In genomic region chr1:244224487-244225430, GRCh38 we compare ENCODE assay signal across 15 cellular contexts.
DNase-seq lines count a peak whose midpoint lies in the region; ATAC-seq and TF ChIP-seq lines count a peak whose summit lies in the region.
"Had no signal": no experiment of that assay in that cellular context is flagged by ENCODE, and none has a peak within 500 bp of the region (broad histone marks: within the 10 kb centered on the region; RNA-seq: fewer than 3 reads in every experiment).

No MANE protein-coding gene starts in this region.

- H3K27ac Mint-ChIP-seq in activated CD4-positive, alpha-beta T cell treated with anti-CD3 and anti-CD28 coated beads, Interleukin-2, amount 10 ng/mL, durations not matched to agents 7 days and 5 days: no peak overlapping the region
- H3K27ac Mint-ChIP-seq: activated naive CD8-positive, alpha-beta T cell treated with anti-CD3 and anti-CD28 coated beads, Interleukin-2, amount 10 ng/mL, durations not matched to agents 7 days and 5 days had no signal

- ATAC-seq in left lung (peak; percentile 67), upper lobe of right lung (peak; percentile 76)
- ATAC-seq: Panc1 had no signal

- H3K27me3 Mint-ChIP-seq in activated CD4-positive, alpha-beta T cell treated with anti-CD3 and anti-CD28 coated beads, Interleukin-2, amount 10 ng/mL, durations not matched to agents 7 days and 5 days: peaks cover 3% of the 10 kb centered on the region

- H3K4me1 Mint-ChIP-seq in activated CD4-positive, alpha-beta T cell treated with anti-CD3 and anti-CD28 coated beads, Interleukin-2, amount 10 ng/mL, durations not matched to agents 7 days and 5 days: peaks cover 2% of the 10 kb centered on the region

- intact Hi-C loops in left lung (cut with DNase I) (no loop called here), upper lobe of right lung (cut with DNase I) (no loop called here)

- no peak overlapping the region for H3K9ac ChIP-seq in adipocyte (ENCODE audit: low read length)

- H3K9me3 ChIP-seq in adipocyte (ENCODE audit: control insufficient read depth, low read length) (no peaks in the 10 kb centered on the region), left lung (no peaks in the 10 kb centered on the region), upper lobe of right lung (no peaks in the 10 kb centered on the region)
- H3K9me3 ChIP-seq: esophagus squamous epithelium, thoracic aorta had no signal

- no peak overlapping the region for H3K4me3 Mint-ChIP-seq in activated CD4-positive, alpha-beta T cell treated with anti-CD3 and anti-CD28 coated beads, Interleukin-2, amount 10 ng/mL, durations not matched to agents 7 days and 5 days
- H3K4me3 Mint-ChIP-seq: activated naive CD8-positive, alpha-beta T cell treated with anti-CD3 and anti-CD28 coated beads, Interleukin-2, amount 10 ng/mL, durations not matched to agents 7 days and 5 days had no signal

- H3K36me3 ChIP-seq in adipocyte (ENCODE audit: control insufficient read depth, insufficient read depth, low read length, severe bottlenecking) (no peaks in the 10 kb centered on the region), left lung (no peaks in the 10 kb centered on the region), upper lobe of right lung (no peaks in the 10 kb centered on the region)
- H3K36me3 ChIP-seq: esophagus squamous epithelium, thoracic aorta had no signal

- CTCF ChIA-PET in activated CD4-positive, alpha-beta T cell treated with anti-CD3 and anti-CD28 coated beads, Interleukin-2, amount 10 ng/mL, durations not matched to agents 7 days and 5 days (lab: Charles Lee): interaction anchor here (1.0 kb wide), 1 partner anchor 14 kb away, joined by 3 read pairs; no protein-coding TSS in a partner anchor

- no peaks in the 10 kb centered on the region for H3K9me3 Mint-ChIP-seq in activated CD4-positive, alpha-beta T cell treated with anti-CD3 and anti-CD28 coated beads, Interleukin-2, amount 10 ng/mL, durations not matched to agents 7 days and 5 days
- H3K9me3 Mint-ChIP-seq: activated naive CD8-positive, alpha-beta T cell treated with anti-CD3 and anti-CD28 coated beads, Interleukin-2, amount 10 ng/mL, durations not matched to agents 7 days and 5 days had no signal

- peak; percentile 17 for DNase-seq in activated effector memory CD4-positive, alpha-beta T cell treated with anti-CD3 and anti-CD28 coated beads, Interleukin-2, amount 50 U/mL, for 16 hours
- DNase-seq in activated effector memory CD4-positive, alpha-beta T cell treated with Interleukin-2 at 50 U/mL for 16 hours: no peak
- DNase-seq in adipocyte (ENCODE audit: low read depth) (peak; percentile 9), left lung (peak in 1 of 2 donors; percentile 66), upper lobe of right lung (no peak)
- DNase-seq in activated CD4-positive, alpha-beta T cell treated with anti-CD3 and anti-CD28 coated beads, Interleukin-2, amount 10 ng/mL, durations not matched to agents 7 days and 5 days: no peak
- DNase-seq in activated CD8-positive, alpha-beta memory T cell treated with anti-CD3 and anti-CD28 coated beads for 24 hours: no peak
- no peak for DNase-seq in activated CD4-positive, CD25-positive, alpha-beta regulatory T cell (lab: John Stamatoyannopoulos, UW)
- DNase-seq: 8988T; activated naive CD8-positive, alpha-beta T cell treated with anti-CD3 and anti-CD28 coated beads, Interleukin-2, amount 10 ng/mL, durations not matched to agents 7 days and 5 days; esophagus squamous epithelium; naive B cell had no signal

- POLR2A ChIA-PET in activated CD4-positive, alpha-beta T cell treated with anti-CD3 and anti-CD28 coated beads, Interleukin-2, amount 10 ng/mL, durations not matched to agents 7 days and 5 days (lab: Charles Lee): no interaction called here

- no peak overlapping the region for H3K4me3 ChIP-seq in adipocyte (ENCODE audit: low read length)
- peak overlapping the region in 1 of 2 donors; percentile 29 for H3K4me3 ChIP-seq in left lung
- H3K4me3 ChIP-seq in upper lobe of right lung: peak overlapping the region; percentile 16
- H3K4me3 ChIP-seq: coronary artery, esophagus squamous epithelium, thoracic aorta had no signal

- no peak for TF ChIP-seq CTCF in left lung (IDR thresholded peaks at IDR 0.05)
- no peak for TF ChIP-seq CTCF in upper lobe of right lung (IDR thresholded peaks at IDR 0.05)

- peak overlapping the region; percentile 33 to 91 for H3K27ac ChIP-seq in left lung
- H3K27ac ChIP-seq in upper lobe of right lung: peak overlapping the region; percentile 65
- H3K27ac ChIP-seq: coronary artery, esophagus squamous epithelium, thoracic aorta had no signal

- peaks cover 32% of the 10 kb centered on the region for H3K27me3 ChIP-seq in adipocyte (replicated peaks; ENCODE audit: control insufficient read depth, insufficient read depth, low read length)
- no peaks in the 10 kb centered on the region for H3K27me3 ChIP-seq in left lung
- H3K27me3 ChIP-seq in upper lobe of right lung: no peaks in the 10 kb centered on the region

- no peaks in the 10 kb centered on the region for H3K36me3 Mint-ChIP-seq in activated CD4-positive, alpha-beta T cell treated with anti-CD3 and anti-CD28 coated beads, Interleukin-2, amount 10 ng/mL, durations not matched to agents 7 days and 5 days (ENCODE audit: low read depth)
- H3K36me3 Mint-ChIP-seq: activated naive CD8-positive, alpha-beta T cell treated with anti-CD3 and anti-CD28 coated beads, Interleukin-2, amount 10 ng/mL, durations not matched to agents 7 days and 5 days had no signal

- H3K4me1 ChIP-seq in adipocyte (ENCODE audit: control insufficient read depth, insufficient read depth, low read length) (peaks cover 3% of the 10 kb centered on the region), left lung (peaks cover 0 to 12% of the 10 kb centered on the region in 2 donors), upper lobe of right lung (no peaks in the 10 kb centered on the region)
- H3K4me1 ChIP-seq: esophagus squamous epithelium had no signal

Comparison
In these comparisons a context has a peak if more than half of its experiments do, and no peak if none do; other contexts are left out.
1. DNase-seq: peak in activated effector memory CD4-positive, alpha-beta T cell treated with anti-CD3 and anti-CD28 coated beads, Interleukin-2, amount 50 U/mL, for 16 hours (single experiment) and adipocyte (single experiment); none in activated effector memory CD4-positive, alpha-beta T cell treated with Interleukin-2 at 50 U/mL for 16 hours (single experiment), upper lobe of right lung (single experiment), activated CD4-positive, alpha-beta T cell treated with anti-CD3 and anti-CD28 coated beads, Interleukin-2, amount 10 ng/mL, durations not matched to agents 7 days and 5 days (single experiment), activated CD8-positive, alpha-beta memory T cell treated with anti-CD3 and anti-CD28 coated beads for 24 hours (single experiment) and activated CD4-positive, CD25-positive, alpha-beta regulatory T cell (0 of 4).